22 cellular contexts compared by ENCODE assay signal in genomic region chr2:39178756-39179155, GRCh38.
"Had no signal": no experiment of that assay in that cellular context is flagged by ENCODE, and none has a peak within 500 bp of the region (broad histone marks: within the 10 kb centered on the region; RNA-seq: fewer than 3 reads in every experiment).

No MANE protein-coding gene starts in this region.

- H3K4me1 ChIP-seq: esophagus muscularis mucosa, foreskin keratinocyte, gastroesophageal sphincter, heart left ventricle, left lung, lower lobe of right lung had no signal

- H3K9me3 ChIP-seq: esophagus muscularis mucosa, gastroesophageal sphincter, heart left ventricle, left lung, lower lobe of right lung, mucosa of descending colon had no signal

- DNase-seq: dermis blood vessel endothelial cell; dorsolateral prefrontal cortex; effector CD4-positive, alpha-beta T cell; effector memory CD4-positive, alpha-beta T cell; foreskin keratinocyte; heart left ventricle; left cardiac atrium; left lung; left ventricle myocardium superior; lower lobe of right lung; mesenchymal stem cell; mucosa of descending colon; naive B cell; naive thymus-derived CD8-positive, alpha-beta T cell had no signal

- H3K27ac ChIP-seq: coronary artery, dorsolateral prefrontal cortex, esophagus muscularis mucosa, foreskin keratinocyte, gastroesophageal sphincter, heart left ventricle, hepatocyte, left lung, lower lobe of right lung had no signal

- FAIRE-seq: endothelial cell of umbilical vein, frontal cortex, islet of Langerhans, keratinocyte had no signal

- H3K27me3 ChIP-seq: dorsolateral prefrontal cortex, esophagus muscularis mucosa, gastroesophageal sphincter, heart left ventricle, hepatocyte, left lung had no signal

- ATAC-seq: foreskin keratinocyte; gastroesophageal sphincter; heart left ventricle; left cardiac atrium; left lung; left ventricle myocardium superior; lower lobe of right lung; mucosa of descending colon; naive thymus-derived CD8-positive, alpha-beta T cell had no signal

- H3K4me3 ChIP-seq: coronary artery, dorsolateral prefrontal cortex, esophagus muscularis mucosa, gastroesophageal sphincter, heart left ventricle, hepatocyte, left lung, lower lobe of right lung, mucosa of descending colon had no signal

- H2AFZ ChIP-seq: hepatocyte had no signal

- H3K36me3 ChIP-seq: esophagus muscularis mucosa, gastroesophageal sphincter, heart left ventricle, left lung, lower lobe of right lung had no signal

- H3K4me2 ChIP-seq: hepatocyte had no signal

- H3K79me2 ChIP-seq: hepatocyte had no signal
